In genomic region chr6:53484409-53485280, GRCh38 we compare ENCODE assay signal across 9 cellular contexts.
DNase-seq lines count a peak whose midpoint lies in the region; ATAC-seq and TF ChIP-seq lines count a peak whose summit lies in the region.
"Had no signal": no experiment of that assay in that cellular context is flagged by ENCODE, and none has a peak within 500 bp of the region (broad histone marks: within the 10 kb centered on the region; RNA-seq: fewer than 3 reads in every experiment).

No MANE protein-coding gene starts in this region.

- H3K9me2 ChIP-seq in Karpas-422 (replicated peaks; ENCODE audit: insufficient read depth, low read length), result no peaks in the 10 kb centered on the region

- no peaks in the 10 kb centered on the region for H3K36me3 Mint-ChIP-seq in activated T-helper 17 cell treated with anti-CD3 and anti-CD28 coated beads, Interleukin-2, amount 50 U/mL, for 72 hours (ENCODE audit: low read depth)

- H3K4me2 ChIP-seq in Karpas-422 (ENCODE audit: low read depth, low read length, poor library complexity, severe bottlenecking) (peak overlapping the region; percentile 13), parathyroid adenoma (ENCODE audit: low read length) (no peak overlapping the region)

- H3K27me3 ChIP-seq in Karpas-422 (ENCODE audit: low read length) (no peaks in the 10 kb centered on the region), Peyer's patch (no peaks in the 10 kb centered on the region), parathyroid adenoma (ENCODE audit: control insufficient read depth, insufficient read depth, low read length) (no peaks in the 10 kb centered on the region)

- peaks cover 18% of the 10 kb centered on the region for H3K4me1 Mint-ChIP-seq in activated T-helper 17 cell treated with anti-CD3 and anti-CD28 coated beads, Interleukin-2, amount 50 U/mL, for 72 hours

- H3K9me3 ChIP-seq in Karpas-422 (ENCODE audit: low read length), result no peaks in the 10 kb centered on the region
- H3K9me3 ChIP-seq in Peyer's patch, result no peaks in the 10 kb centered on the region
- H3K9me3 ChIP-seq in parathyroid adenoma (ENCODE audit: control insufficient read depth, low read length), result no peaks in the 10 kb centered on the region

- H3K36me3 ChIP-seq in Karpas-422 (ENCODE audit: insufficient read depth, low read length) (no peaks in the 10 kb centered on the region), Peyer's patch (no peaks in the 10 kb centered on the region), parathyroid adenoma (ENCODE audit: control insufficient read depth, insufficient read depth, low read length) (no peaks in the 10 kb centered on the region)

- H3K4me3 ChIP-seq in Karpas-422 (ENCODE audit: low read length) (no peak overlapping the region), Peyer's patch (no peak overlapping the region), parathyroid adenoma (ENCODE audit: low read depth, low read length) (no peak overlapping the region)

- no peaks in the 10 kb centered on the region for H4K20me1 ChIP-seq in Karpas-422 (ENCODE audit: insufficient read depth, low read depth, low read length)

- peak; percentile 73 to 98 (median 96) for TF ChIP-seq CTCF in Peyer's patch (IDR thresholded peaks at IDR 0.05)
- TF ChIP-seq CTCF in parathyroid adenoma (IDR thresholded peaks at IDR 0.05), result peak; percentile 98

- no peak for TF ChIP-seq POLR2A in Peyer's patch (IDR thresholded peaks at IDR 0.05)

- peaks cover 19% of the 10 kb centered on the region for H3K27me3 Mint-ChIP-seq in activated T-helper 17 cell treated with anti-CD3 and anti-CD28 coated beads, Interleukin-2, amount 50 U/mL, for 72 hours

- no peak overlapping the region for H3K27ac Mint-ChIP-seq in activated T-helper 17 cell treated with anti-CD3 and anti-CD28 coated beads, Interleukin-2, amount 50 U/mL, for 72 hours
- H3K27ac Mint-ChIP-seq: dendritic cell treated with granulocyte-macrophage colony-stimulating factor and Interleukin-4, amounts not matched to agents 40 ng/mL and 50 ng/mL, for 4 days had no signal

- H3K27ac ChIP-seq in Karpas-422 (ENCODE audit: low read length) (no peak overlapping the region), Peyer's patch (no peak overlapping the region), parathyroid adenoma (no peak overlapping the region)

- H3K4me3 Mint-ChIP-seq in activated T-helper 17 cell treated with anti-CD3 and anti-CD28 coated beads, Interleukin-2, amount 50 U/mL, for 72 hours, result peak overlapping the region; percentile 11
- H3K4me3 Mint-ChIP-seq: dendritic cell treated with granulocyte-macrophage colony-stimulating factor and Interleukin-4, amounts not matched to agents 40 ng/mL and 50 ng/mL, for 4 days had no signal

- ATAC-seq in activated T-helper 17 cell treated with anti-CD3 and anti-CD28 coated beads, Interleukin-2, amount 50 U/mL, for 72 hours (replicated peaks), result peak; percentile 43
- no peak for ATAC-seq in GM21528 (IDR thresholded peaks at IDR 0.05; ENCODE audit: low FRiP score, unreplicated experiment)

- peak; percentile 77 for DNase-seq in DMS153 treated with DMSO at 0.1 percent for 48 hours (lab: John Stamatoyannopoulos, UW; ENCODE audit: unreplicated experiment)
- peak; percentile 92 for DNase-seq in Karpas-422
- DNase-seq in Peyer's patch, result peak in 2 of 3 donors; percentile 92
- peak; percentile 75 for DNase-seq in foreskin melanocyte
- peak; percentile 80 for DNase-seq in ureter (ENCODE audit: low spot score)

- H3K9me3 Mint-ChIP-seq in activated T-helper 17 cell treated with anti-CD3 and anti-CD28 coated beads, Interleukin-2, amount 50 U/mL, for 72 hours, result no peaks in the 10 kb centered on the region
- H3K9me3 Mint-ChIP-seq: dendritic cell treated with granulocyte-macrophage colony-stimulating factor and Interleukin-4, amounts not matched to agents 40 ng/mL and 50 ng/mL, for 4 days had no signal

- H2AFZ ChIP-seq in Karpas-422 (ENCODE audit: low read length) (peak overlapping the region; percentile 34), parathyroid adenoma (peak overlapping the region; percentile 14)

- no peak overlapping the region for H3K9ac ChIP-seq in Karpas-422 (ENCODE audit: low read length)
- H3K9ac ChIP-seq in parathyroid adenoma, result no peak overlapping the region

- H3K4me1 ChIP-seq in Karpas-422 (ENCODE audit: low read length) (peaks cover 28% of the 10 kb centered on the region), Peyer's patch (no peaks in the 10 kb centered on the region), parathyroid adenoma (no peaks in the 10 kb centered on the region)

- H3K79me2 ChIP-seq in Karpas-422 (ENCODE audit: low read length) (no peaks in the 10 kb centered on the region), parathyroid adenoma (no peaks in the 10 kb centered on the region)
